Comparison of ENCODE assay signal across 19 cellular contexts in the genomic region with DNA sequence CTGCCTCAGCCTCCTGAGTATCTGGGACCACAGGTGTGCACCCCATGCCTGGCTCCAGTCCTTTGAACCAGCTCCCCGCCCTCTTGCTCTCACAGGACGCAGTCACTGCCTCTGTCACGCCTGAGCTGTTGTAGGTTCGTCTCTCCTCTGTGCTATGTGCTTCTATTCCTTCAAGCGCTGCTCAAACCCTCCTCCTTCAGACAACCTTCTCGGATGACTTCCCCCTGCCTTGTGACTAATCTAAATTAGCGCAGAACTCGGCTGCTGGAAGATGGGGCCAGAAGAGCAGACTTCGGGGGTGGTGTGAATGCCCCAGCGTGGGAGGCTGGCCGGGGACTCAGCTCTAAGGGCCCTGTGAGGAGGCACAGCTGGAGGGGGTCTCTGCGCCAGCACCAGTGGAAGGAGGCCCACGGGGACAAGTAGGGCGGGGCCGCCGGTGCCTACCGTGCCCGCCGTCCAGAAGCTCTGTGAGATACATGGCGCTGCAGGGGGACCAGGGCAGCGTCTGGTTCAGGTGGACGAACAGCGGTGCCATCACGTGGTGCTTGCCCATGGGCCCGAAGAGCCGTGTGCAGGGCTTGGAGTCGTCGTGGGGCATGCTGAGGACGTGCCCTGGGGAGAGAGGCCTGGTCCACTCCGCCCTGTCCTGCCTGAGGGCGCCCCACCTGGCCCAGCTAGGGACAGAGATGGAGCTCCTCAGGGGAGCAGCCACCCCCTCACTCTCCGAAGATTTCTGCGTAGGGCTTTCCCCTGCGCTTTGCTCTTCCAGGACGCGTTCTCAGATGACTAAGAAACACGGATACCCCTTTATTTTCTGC. TPM values are rescaled to one million over a fixed set of nuclear protein-coding genes. Genes with fewer than 3 reads are reported as not detected.
DNase-seq lines count a peak whose midpoint lies in the region; ATAC-seq and TF ChIP-seq lines count a peak whose summit lies in the region.
"Had no signal": no experiment of that assay in that cellular context is flagged by ENCODE, and none has a peak within 500 bp of the region (broad histone marks: within the 10 kb centered on the region; RNA-seq: fewer than 3 reads in every experiment).

No MANE protein-coding gene starts in this region.

- RAD21 ChIA-PET in HCT116 (lab: Charles Lee; ENCODE audit: low non-redundant PET in 1 of 2, low total read pairs in 2 of 2, uncharacterized antibody in 2 of 2, unreplicated experiment in 2 of 2), result no interaction called here

- BruUV-seq in HCT116 (replicated peaks; lab: Mats Ljungman, UMichigan), result no TSS peak

- H3K9me3 ChIP-seq in HCT116 (ENCODE audit: control insufficient read depth in 1 of 2, insufficient read depth in 1 of 2, low read depth in 1 of 2, low read length in 2 of 2) (no peaks in the 10 kb centered on the region), osteoblast (ENCODE audit: low read depth, low read length) (no peaks in the 10 kb centered on the region)
- H3K9me3 ChIP-seq: BLaER1 had no signal

- H3K4me1 ChIP-seq in HCT116 (ENCODE audit: control insufficient read depth in 1 of 2, insufficient read depth in 2 of 2, low read length in 2 of 2), result no peaks in the 10 kb centered on the region
- H3K4me1 ChIP-seq in osteoblast (ENCODE audit: insufficient read depth, low read length), result peaks cover 12% of the 10 kb centered on the region

- H3K9me2 ChIP-seq in HCT116 (ENCODE audit: insufficient read depth), result no peaks in the 10 kb centered on the region

- H3K4me3 ChIP-seq in HCT116 (replicated peaks in 1 of 2; ENCODE audit: low read depth in 1 of 2, low read length in 2 of 2) (no peak overlapping the region), epithelial cell of proximal tubule (ENCODE audit: low read depth, low read length) (no peak overlapping the region), osteoblast (ENCODE audit: insufficient read depth, low read length) (no peak overlapping the region)
- H3K4me3 ChIP-seq: BLaER1 had no signal

- CTCF ChIA-PET in HCT116 (lab: Charles Lee), result no interaction called here

- ATAC-seq in HCT116, result peak; percentile 25; the same call in 1 of the 2 replicates
- ATAC-seq: PC-3, SK-N-SH treated with all-trans-retinoic acid at 6 μM for 48 hours had no signal

- POLR2A ChIA-PET in HCT116 (lab: Charles Lee), result no interaction called here

- DNase-seq in DMS79 (lab: John Stamatoyannopoulos, UW) (peak; percentile 54), HCT116 (ENCODE audit: low read depth, low spot score) (no peak), epithelial cell of proximal tubule (ENCODE audit: low read depth) (peak; percentile 67), osteoblast (ENCODE audit: insufficient read length, low spot score, missing footprints) (peak; percentile 72), amygdala (lab: John Stamatoyannopoulos, UW) (no peak)
- DNase-seq in activated CD4-positive, CD25-positive, alpha-beta regulatory T cell (lab: John Stamatoyannopoulos, UW), result no peak
- no peak for DNase-seq in activated CD4-positive, alpha-beta T cell treated with anti-CD3 and anti-CD28 coated beads for 1 hour
- DNase-seq in activated naive CD4-positive, alpha-beta T cell treated with anti-CD3 and anti-CD28 coated beads, Interleukin-2, amount 50 U/mL, for 16 hours, result no peak
- DNase-seq: CD8-positive, alpha-beta memory T cell; DMS 273 treated with DMSO at 0.1 percent for 48 hours; MV-4-11; NCI-H1436; NCI-H2029 treated with DMSO at 0.1 percent for 48 hours; NCI-H226; PC-3; SHP77 had no signal

- TF ChIP-seq RAD21 in HCT116 (IDR thresholded peaks at IDR 0.05; ENCODE audit: low read depth), result no peak

- H2AFZ ChIP-seq in HCT116 (ENCODE audit: low read depth, low read length, poor library complexity, severe bottlenecking) (no peak overlapping the region), osteoblast (ENCODE audit: low read length) (no peak overlapping the region)

- H3K27me3 ChIP-seq in HCT116 (ENCODE audit: insufficient read depth, low read length), result 0 out of 2 replicates have a peak, but pooled peaks cover under 1% of the 10 kb centered on the region
- peaks cover 19% of the 10 kb centered on the region for H3K27me3 ChIP-seq in osteoblast (ENCODE audit: insufficient read depth, low read length)

- no peak overlapping the region for H3K9ac ChIP-seq in HCT116 (ENCODE audit: low read length)
- H3K9ac ChIP-seq: BLaER1 had no signal

- no peak for TF ChIP-seq POLR2A in HCT116 (IDR thresholded peaks at IDR 0.05; ENCODE audit: borderline replicate concordance, extremely low read depth, insufficient read depth, insufficient read length)

- H3K27ac ChIP-seq in HCT116 (ENCODE audit: low read depth, low read length) (no peak overlapping the region), osteoblast (ENCODE audit: low read depth, low read length) (no peak overlapping the region)
- H3K27ac ChIP-seq: BLaER1 had no signal

- intact Hi-C loops in HCT116 (cut with micrococcal nuclease), result no loop called here

- no peaks in the 10 kb centered on the region for H3K36me3 ChIP-seq in HCT116 (ENCODE audit: control insufficient read depth in 1 of 2, insufficient read depth in 2 of 2, low read length in 2 of 2)
- no peaks in the 10 kb centered on the region for H3K36me3 ChIP-seq in osteoblast (ENCODE audit: insufficient read depth, low read length)
- H3K36me3 ChIP-seq: BLaER1 had no signal

- H3K79me2 ChIP-seq in HCT116 (ENCODE audit: insufficient read depth, low read length) (no peaks in the 10 kb centered on the region), osteoblast (ENCODE audit: insufficient read depth, low read length) (no peaks in the 10 kb centered on the region)

- H3K4me2 ChIP-seq in HCT116 (ENCODE audit: low read length) (no peak overlapping the region), osteoblast (ENCODE audit: insufficient read depth, low read length) (no peak overlapping the region)
- H3K4me2 ChIP-seq: BLaER1 had no signal

- H4K20me1 ChIP-seq in HCT116 (ENCODE audit: insufficient read depth) (no peaks in the 10 kb centered on the region), osteoblast (ENCODE audit: insufficient read depth, low read length) (no peaks in the 10 kb centered on the region)
- H4K20me1 ChIP-seq: BLaER1 had no signal

- TF ChIP-seq CTCF in HCT116 (IDR thresholded peaks at IDR 0.05 in 2 of 3, conservative IDR thresholded peaks at IDR 0.05 in 1 of 3; ENCODE audit: borderline replicate concordance in 1 of 3, insufficient read depth in 1 of 3, low read depth in 2 of 3, low read length in 2 of 3), result no peak
- TF ChIP-seq CTCF in epithelial cell of proximal tubule (conservative IDR thresholded peaks at IDR 0.05; ENCODE audit: low read depth, low read length), result no peak
- TF ChIP-seq CTCF in osteoblast (IDR thresholded peaks at IDR 0.05; ENCODE audit: extremely low read depth, low read depth, low read length), result no peak

TF ChIP-seq in HCT116, 20 proteins besides CTCF, POLR2A, EP300 and RAD21 (continues in another document):
- TF ChIP-seq FOSL1 (IDR thresholded peaks at IDR 0.05; ENCODE audit: low read depth) (no peak), EZH2 (IDR thresholded peaks at IDR 0.05) (no peak), ELF1 (IDR thresholded peaks at IDR 0.05; ENCODE audit: borderline replicate concordance, low read depth) (no peak), SIN3A (IDR thresholded peaks at IDR 0.05; ENCODE audit: low read depth) (no peak), YY1 (IDR thresholded peaks at IDR 0.05; ENCODE audit: extremely low read depth, insufficient replicate concordance, low read depth, low read length) (no peak), CEBPB (IDR thresholded peaks at IDR 0.05; ENCODE audit: low read depth) (no peak), EGR1 (IDR thresholded peaks at IDR 0.05; ENCODE audit: low read depth) (no peak), EZH2phosphoT487 (IDR thresholded peaks at IDR 0.05; ENCODE audit: borderline replicate concordance) (no peak), CBX3 (IDR thresholded peaks at IDR 0.05; ENCODE audit: low read depth) (no peak), ATF3 (IDR thresholded peaks at IDR 0.05) (no peak), ZNF274 (IDR thresholded peaks at IDR 0.05; ENCODE audit: low read depth, low read length) (no peak), JUND (IDR thresholded peaks at IDR 0.05) (no peak), POLR2AphosphoS5 (IDR thresholded peaks at IDR 0.05; ENCODE audit: low read depth, low read length) (no peak), SRF (IDR thresholded peaks at IDR 0.05; ENCODE audit: low read depth) (no peak), ZFX (IDR thresholded peaks at IDR 0.05) (no peak)
- TF ChIP-seq, protein P1, sequence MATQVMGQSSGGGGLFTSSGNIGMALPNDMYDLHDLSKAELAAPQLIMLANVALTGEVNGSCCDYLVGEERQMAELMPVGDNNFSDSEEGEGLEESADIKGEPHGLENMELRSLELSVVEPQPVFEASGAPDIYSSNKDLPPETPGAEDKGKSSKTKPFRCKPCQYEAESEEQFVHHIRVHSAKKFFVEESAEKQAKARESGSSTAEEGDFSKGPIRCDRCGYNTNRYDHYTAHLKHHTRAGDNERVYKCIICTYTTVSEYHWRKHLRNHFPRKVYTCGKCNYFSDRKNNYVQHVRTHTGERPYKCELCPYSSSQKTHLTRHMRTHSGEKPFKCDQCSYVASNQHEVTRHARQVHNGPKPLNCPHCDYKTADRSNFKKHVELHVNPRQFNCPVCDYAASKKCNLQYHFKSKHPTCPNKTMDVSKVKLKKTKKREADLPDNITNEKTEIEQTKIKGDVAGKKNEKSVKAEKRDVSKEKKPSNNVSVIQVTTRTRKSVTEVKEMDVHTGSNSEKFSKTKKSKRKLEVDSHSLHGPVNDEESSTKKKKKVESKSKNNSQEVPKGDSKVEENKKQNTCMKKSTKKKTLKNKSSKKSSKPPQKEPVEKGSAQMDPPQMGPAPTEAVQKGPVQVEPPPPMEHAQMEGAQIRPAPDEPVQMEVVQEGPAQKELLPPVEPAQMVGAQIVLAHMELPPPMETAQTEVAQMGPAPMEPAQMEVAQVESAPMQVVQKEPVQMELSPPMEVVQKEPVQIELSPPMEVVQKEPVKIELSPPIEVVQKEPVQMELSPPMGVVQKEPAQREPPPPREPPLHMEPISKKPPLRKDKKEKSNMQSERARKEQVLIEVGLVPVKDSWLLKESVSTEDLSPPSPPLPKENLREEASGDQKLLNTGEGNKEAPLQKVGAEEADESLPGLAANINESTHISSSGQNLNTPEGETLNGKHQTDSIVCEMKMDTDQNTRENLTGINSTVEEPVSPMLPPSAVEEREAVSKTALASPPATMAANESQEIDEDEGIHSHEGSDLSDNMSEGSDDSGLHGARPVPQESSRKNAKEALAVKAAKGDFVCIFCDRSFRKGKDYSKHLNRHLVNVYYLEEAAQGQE (IDR thresholded peaks at IDR 0.05; ENCODE audit: low read depth), result no peak

RNA-seq across cellular contexts. Expression of gene ADAMTS8, which starts 12.5 kb away (rescaled TPM):
- total RNA-seq in HCT116 (2021; ENCODE audit: unreplicated experiment), result 0.07 TPM
- polyA plus RNA-seq in HCT116 (2012), result not detected in 2 replicates
- not detected in 2 replicates for total RNA-seq in epithelial cell of proximal tubule
- under 0.01 TPM in 1 of 2 replicates, not detected in the other for total RNA-seq in osteoblast
- total RNA-seq: CD8-positive, alpha-beta memory T cell; HT-29; PC-3 had no signal
- polyA plus RNA-seq: CD8-positive, alpha-beta memory T cell had no signal

RNA-seq across cellular contexts. Expression of gene ADAMTS15, which starts 32.5 kb away (rescaled TPM):
- total RNA-seq in HCT116 (2021; ENCODE audit: unreplicated experiment) (0.44 TPM), epithelial cell of proximal tubule (0.58 and 2.4 TPM in 2 replicates), osteoblast (2.1 and 4.3 TPM in 2 replicates)
- polyA plus RNA-seq in HCT116 (2012), result 0.20 and 0.22 TPM in 2 replicates
- total RNA-seq: CD8-positive, alpha-beta memory T cell; HT-29 had no signal
- polyA plus RNA-seq: CD8-positive, alpha-beta memory T cell had no signal

Comparison
In these comparisons a context has a peak if more than half of its experiments do, and no peak if none do; other contexts are left out.
1. DNase-seq: peak in DMS79 (single experiment), epithelial cell of proximal tubule (single experiment) and osteoblast (single experiment); none in HCT116 (single experiment), activated CD4-positive, CD25-positive, alpha-beta regulatory T cell (0 of 4), amygdala (0 of 56), activated CD4-positive, alpha-beta T cell treated with anti-CD3 and anti-CD28 coated beads for 1 hour (single experiment) and activated naive CD4-positive, alpha-beta T cell treated with anti-CD3 and anti-CD28 coated beads, Interleukin-2, amount 50 U/mL, for 16 hours (single experiment).